27 cellular contexts compared by ENCODE assay signal in the genomic region with DNA sequence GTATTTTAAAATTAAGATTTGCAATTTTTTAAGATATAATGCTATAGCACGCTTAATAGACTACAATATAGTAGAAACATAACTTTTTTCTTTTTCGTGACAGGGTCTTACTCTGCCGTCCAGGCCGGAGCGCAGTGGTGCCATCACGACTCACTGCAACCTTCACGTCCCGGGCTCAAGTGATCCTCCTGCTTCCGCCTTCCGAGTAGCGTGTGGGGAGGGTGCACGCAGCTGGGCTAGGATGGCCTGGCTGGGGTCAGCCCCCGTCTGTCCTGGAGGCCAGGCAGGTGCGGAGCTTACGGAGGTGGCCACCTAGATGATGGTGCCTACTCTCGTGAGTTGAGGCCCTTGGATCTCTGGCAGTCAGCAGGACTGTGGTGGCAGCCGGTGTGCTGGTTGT. TPM values are rescaled to one million over a fixed set of nuclear protein-coding genes. Genes with fewer than 3 reads are reported as not detected.
"Had no signal": no experiment of that assay in that cellular context is flagged by ENCODE, and none has a peak within 500 bp of the region (broad histone marks: within the 10 kb centered on the region; RNA-seq: fewer than 3 reads in every experiment).

No MANE protein-coding gene starts in this region.

- DNase-seq: IMR-90, Karpas-422, MG63, NCI-H1092, NCI-H1105 treated with DMSO at 0.1 percent for 48 hours, NCI-H1417 treated with DMSO at 0.1 percent for 48 hours, NCI-H146, NCI-H1694 treated with DMSO at 0.1 percent for 48 hours, NCI-H2029, NCI-H2081 treated with DMSO at 0.1 percent for 48 hours, NCI-H2171, NCI-H226, NCI-H446, NCI-H510A, NCI-H524 treated with DMSO at 0.1 percent for 48 hours, NCI-H69, NCI-H774, OCI-M1, PC-9, Peyer's patch, Right ventricle myocardium superior, SIG-M5, SK-N-SH, SW 1271 had no signal

- H3K4me2 ChIP-seq: PC-9, SK-N-SH had no signal

- H2AFZ ChIP-seq: PC-9 had no signal

- H3K36me3 ChIP-seq: MG63, Peyer's patch had no signal

- H3K9me3 ChIP-seq: MG63, Peyer's patch, SK-N-SH had no signal

- H3K4me1 ChIP-seq: Peyer's patch had no signal

- H3K27ac ChIP-seq: PC-9, Peyer's patch had no signal

- H3K9ac ChIP-seq: SK-N-SH had no signal

- H3K27me3 ChIP-seq: MG63, Peyer's patch had no signal

- H3K4me3 ChIP-seq: MG63, PC-9, Peyer's patch had no signal

RNA-seq across cellular contexts. Expression of gene JPH3, which starts 50.1 kb away (rescaled TPM):
- total RNA-seq: HepG2, HT1080, IMR-90, PC-9, RPMI7951 had no signal
- polyA plus RNA-seq: HepG2 had no signal
